ENCODE assay signal across 18 cellular contexts in the genomic region with DNA sequence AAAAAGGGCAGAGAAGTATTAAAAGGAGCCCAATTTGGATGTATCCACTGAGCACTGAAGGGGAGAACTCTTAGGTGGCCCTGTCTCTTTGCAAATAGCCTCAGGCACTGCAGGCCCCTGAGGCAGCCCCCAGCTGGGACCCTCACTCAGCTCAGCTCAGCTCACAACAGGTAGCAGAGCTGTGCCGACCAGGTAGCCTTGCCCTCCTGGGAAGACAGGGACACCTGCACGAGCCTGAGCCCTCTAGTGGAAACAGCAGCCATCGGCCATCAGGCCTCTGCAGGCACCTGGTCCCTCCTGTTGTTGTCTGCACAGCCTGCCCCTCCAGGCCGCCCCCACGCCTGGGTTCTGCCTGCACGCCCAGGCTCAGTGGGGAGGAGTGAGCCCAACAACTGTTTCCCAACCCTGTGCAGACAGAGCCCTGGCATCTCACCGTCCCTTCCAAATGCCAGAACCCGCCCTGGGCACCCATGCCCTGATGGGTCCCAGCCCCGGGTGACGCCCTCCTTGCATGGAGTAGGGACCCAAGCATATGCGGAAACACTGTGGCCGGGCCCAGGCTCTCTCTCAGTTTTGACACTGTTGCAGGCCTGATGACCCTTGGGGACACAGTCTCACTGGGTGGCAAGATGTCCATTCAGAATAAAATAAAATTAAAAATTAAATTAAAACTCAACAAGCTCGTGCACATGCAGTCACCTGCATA. TPM values are rescaled to one million over a fixed set of nuclear protein-coding genes. Genes with fewer than 3 reads are reported as not detected.
DNase-seq lines count a peak whose midpoint lies in the region; ATAC-seq, FAIRE-seq and TF ChIP-seq lines count a peak whose summit lies in the region.
"Had no signal": no experiment of that assay in that cellular context is flagged by ENCODE, and none has a peak within 500 bp of the region (broad histone marks: within the 10 kb centered on the region; RNA-seq: fewer than 3 reads in every experiment).

No MANE protein-coding gene starts in this region.

- H4K20me1 ChIP-seq in OCI-LY7 (ENCODE audit: insufficient read depth, low read length), result no peaks in the 10 kb centered on the region

- BruUV-seq in OCI-LY7 (replicated peaks; lab: Mats Ljungman, UMichigan), result no TSS peak

- no peaks in the 10 kb centered on the region for H3K27me3 ChIP-seq in small intestine (ENCODE audit: control insufficient read depth in 2 of 2, insufficient read depth in 2 of 2, low read length in 2 of 2)
- H3K27me3 ChIP-seq: upper lobe of left lung had no signal

- no peak overlapping the region for H2AFZ ChIP-seq in OCI-LY7 (ENCODE audit: low read length)

- peak; percentile 25 for DNase-seq in NCI-H2196 (lab: John Stamatoyannopoulos, UW; ENCODE audit: unreplicated experiment)
- no peak for DNase-seq in NCI-H2196 treated with DMSO at 0.1 percent for 48 hours (lab: John Stamatoyannopoulos, UW; ENCODE audit: unreplicated experiment)
- peak; percentile 31 for DNase-seq in OCI-LY7 (ENCODE audit: low spot score)
- DNase-seq in islet precursor cell, result peak; percentile 65
- DNase-seq in small intestine, result peak; percentile 2
- no peak for DNase-seq in NCI-H82 (lab: John Stamatoyannopoulos, UW)
- DNase-seq: activated CD4-positive, alpha-beta T cell treated with anti-CD3 and anti-CD28 coated beads for 1 hour; activated gamma-delta T cell; amniotic stem cell; CD4-positive, CD25-positive, alpha-beta regulatory T cell; central memory CD4-positive, alpha-beta T cell; DND-41; effector memory CD4-positive, alpha-beta T cell; hypothalamus; upper lobe of left lung had no signal

- no peak for FAIRE-seq in small intestine (lab: Jason Lieb, UNC)

- no peak overlapping the region for H3K27ac ChIP-seq in OCI-LY7 (ENCODE audit: low read depth, low read length, poor library complexity, severe bottlenecking)
- no peak overlapping the region for H3K27ac ChIP-seq in small intestine (ENCODE audit: low read depth in 1 of 2, low read length in 1 of 2)
- H3K27ac ChIP-seq: upper lobe of left lung had no signal

- CTCF ChIA-PET in OCI-LY7 (lab: Charles Lee; ENCODE audit: unreplicated experiment), result no interaction called here

- H3K36me3 ChIP-seq in OCI-LY7 (ENCODE audit: insufficient read depth, low read length) (no peaks in the 10 kb centered on the region), small intestine (ENCODE audit: control insufficient read depth in 2 of 2, insufficient read depth in 2 of 2, low read length in 2 of 2) (no peaks in the 10 kb centered on the region)
- H3K36me3 ChIP-seq: upper lobe of left lung had no signal

- no peaks in the 10 kb centered on the region for H3K79me2 ChIP-seq in OCI-LY7 (ENCODE audit: insufficient read depth, low read depth, low read length)

- H3K4me1 ChIP-seq in OCI-LY7 (ENCODE audit: insufficient read depth, low read length, poor library complexity, severe bottlenecking) (no peaks in the 10 kb centered on the region), small intestine (ENCODE audit: control insufficient read depth in 2 of 2, insufficient read depth in 1 of 2, low read depth in 1 of 2, low read length in 1 of 2) (no peaks in the 10 kb centered on the region)
- H3K4me1 ChIP-seq: upper lobe of left lung had no signal

- H3K4me2 ChIP-seq in OCI-LY7 (ENCODE audit: low read length), result no peak overlapping the region

- H3K9me2 ChIP-seq in OCI-LY7 (ENCODE audit: insufficient read depth, low read length), result no peaks in the 10 kb centered on the region

- ATAC-seq in SK-N-SH treated with all-trans-retinoic acid at 6 μM for 48 hours, result no peak
- ATAC-seq in HG02759 (IDR thresholded peaks at IDR 0.05; ENCODE audit: unreplicated experiment), result no peak

- no peaks in the 10 kb centered on the region for H3K9me3 ChIP-seq in OCI-LY7 (ENCODE audit: low read length)
- H3K9me3 ChIP-seq in small intestine (ENCODE audit: control insufficient read depth, low read depth), result no peaks in the 10 kb centered on the region
- H3K9me3 ChIP-seq: upper lobe of left lung had no signal

- WGBS in small intestine, 3 donors, result 54 to 72% (median 60%) methylated on average over 13 of the region's 13 CpGs

- intact Hi-C loops in OCI-LY7 (cut with micrococcal nuclease; ENCODE audit: unreplicated experiment), result no loop called here

- POLR2A ChIA-PET in OCI-LY7 (lab: Charles Lee), result interaction anchor here (0.7 kb wide), 1 partner anchor 224 kb away, joined by 4 read pairs; no protein-coding TSS in a partner anchor

- H3K4me3 ChIP-seq in OCI-LY7 (ENCODE audit: low read depth, low read length, poor library complexity, severe bottlenecking) (no peak overlapping the region), small intestine (ENCODE audit: low read depth in 1 of 2, low read length in 2 of 2) (no peak overlapping the region)
- H3K4me3 ChIP-seq: upper lobe of left lung had no signal

- TF ChIP-seq CTCF in OCI-LY7 (conservative IDR thresholded peaks at IDR 0.05; ENCODE audit: low read length), result peak; percentile 51

TF ChIP-seq in SK-N-SH treated with all-trans-retinoic acid at 6 μM for 48 hours, 23 proteins besides CTCF, POLR2A, EP300 and RAD21:
- TF ChIP-seq ARNTL (CRISPR knock-in tag; IDR thresholded peaks at IDR 0.05; ENCODE audit: borderline replicate concordance, low read depth), result no peak
- TF ChIP-seq ZNF70 (CRISPR knock-in tag; IDR thresholded peaks at IDR 0.05), result no peak
- no peak for TF ChIP-seq TCF4 (CRISPR knock-in tag; IDR thresholded peaks at IDR 0.05; ENCODE audit: borderline replicate concordance)
- TF ChIP-seq PPARA (CRISPR knock-in tag; IDR thresholded peaks at IDR 0.05; ENCODE audit: borderline replicate concordance), result no peak
- TF ChIP-seq, protein P1, sequence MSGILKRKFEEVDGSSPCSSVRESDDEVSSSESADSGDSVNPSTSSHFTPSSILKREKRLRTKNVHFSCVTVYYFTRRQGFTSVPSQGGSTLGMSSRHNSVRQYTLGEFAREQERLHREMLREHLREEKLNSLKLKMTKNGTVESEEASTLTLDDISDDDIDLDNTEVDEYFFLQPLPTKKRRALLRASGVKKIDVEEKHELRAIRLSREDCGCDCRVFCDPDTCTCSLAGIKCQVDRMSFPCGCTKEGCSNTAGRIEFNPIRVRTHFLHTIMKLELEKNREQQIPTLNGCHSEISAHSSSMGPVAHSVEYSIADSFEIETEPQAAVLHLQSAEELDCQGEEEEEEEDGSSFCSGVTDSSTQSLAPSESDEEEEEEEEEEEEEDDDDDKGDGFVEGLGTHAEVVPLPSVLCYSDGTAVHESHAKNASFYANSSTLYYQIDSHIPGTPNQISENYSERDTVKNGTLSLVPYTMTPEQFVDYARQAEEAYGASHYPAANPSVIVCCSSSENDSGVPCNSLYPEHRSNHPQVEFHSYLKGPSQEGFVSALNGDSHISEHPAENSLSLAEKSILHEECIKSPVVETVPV (CRISPR knock-in tag; IDR thresholded peaks at IDR 0.05), result no peak
- no peak for TF ChIP-seq ZNF565 (CRISPR knock-in tag; conservative IDR thresholded peaks at IDR 0.05; ENCODE audit: low read depth)
- TF ChIP-seq TOX (CRISPR knock-in tag; IDR thresholded peaks at IDR 0.05; ENCODE audit: borderline replicate concordance), result no peak
- TF ChIP-seq RARB (CRISPR knock-in tag; IDR thresholded peaks at IDR 0.05), result no peak
- TF ChIP-seq, protein P2, sequence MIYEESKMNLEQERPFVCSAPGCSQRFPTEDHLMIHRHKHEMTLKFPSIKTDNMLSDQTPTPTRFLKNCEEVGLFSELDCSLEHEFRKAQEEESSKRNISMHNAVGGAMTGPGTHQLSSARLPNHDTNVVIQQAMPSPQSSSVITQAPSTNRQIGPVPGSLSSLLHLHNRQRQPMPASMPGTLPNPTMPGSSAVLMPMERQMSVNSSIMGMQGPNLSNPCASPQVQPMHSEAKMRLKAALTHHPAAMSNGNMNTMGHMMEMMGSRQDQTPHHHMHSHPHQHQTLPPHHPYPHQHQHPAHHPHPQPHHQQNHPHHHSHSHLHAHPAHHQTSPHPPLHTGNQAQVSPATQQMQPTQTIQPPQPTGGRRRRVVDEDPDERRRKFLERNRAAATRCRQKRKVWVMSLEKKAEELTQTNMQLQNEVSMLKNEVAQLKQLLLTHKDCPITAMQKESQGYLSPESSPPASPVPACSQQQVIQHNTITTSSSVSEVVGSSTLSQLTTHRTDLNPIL (CRISPR knock-in tag; IDR thresholded peaks at IDR 0.05; ENCODE audit: low read depth), result no peak
- TF ChIP-seq GLIS3 (CRISPR knock-in tag; IDR thresholded peaks at IDR 0.05), result no peak

RNA-seq across cellular contexts. Expression of a gene that starts 60.0 kb away (rescaled TPM):
- not detected in 2 replicates for total RNA-seq in OCI-LY7 (2014; rRNA removed; shearing (Covaris generic))
- not detected in 2 replicates for total RNA-seq in OCI-LY7 (2022)
- under 1 TPM in 2 of 3 donors, not detected in 1; 0.13 to 0.27 TPM for polyA plus RNA-seq in small intestine
- total RNA-seq: LHCN-M2 had no signal

Comparison
In these comparisons a context has a peak if more than half of its experiments do, and no peak if none do; other contexts are left out.
1. DNase-seq: peak in NCI-H2196 (single experiment), OCI-LY7 (single experiment), islet precursor cell (single experiment) and small intestine (single experiment); none in NCI-H2196 treated with DMSO at 0.1 percent for 48 hours (single experiment) and NCI-H82 (single experiment).